In the genomic region with DNA sequence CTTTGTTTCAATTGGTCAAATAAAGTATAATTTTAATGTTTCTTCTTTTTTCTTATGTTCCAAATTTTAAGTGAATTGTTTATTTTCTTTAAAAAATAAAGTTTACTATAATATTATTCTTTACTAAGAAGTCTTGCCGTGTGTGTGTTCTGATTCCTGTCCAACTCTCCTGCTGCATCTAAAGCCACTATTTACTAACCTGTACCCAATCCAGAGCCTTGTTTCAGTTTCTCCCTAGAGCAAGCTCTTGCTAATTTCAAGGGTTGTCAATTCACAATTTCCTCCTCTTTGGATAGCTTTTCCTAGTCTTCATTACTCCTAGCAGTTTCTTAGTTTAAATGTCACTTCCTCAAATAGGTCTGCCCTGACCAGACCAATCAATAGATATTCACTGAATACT, we compare ENCODE assay signal across 25 cellular contexts.
A peak's percentile ranks its signal among the peaks of the same experiment; 100 is the strongest.
DNase-seq lines count a peak whose midpoint lies in the region; ATAC-seq, FAIRE-seq and TF ChIP-seq lines count a peak whose summit lies in the region.
"Had no signal": no experiment of that assay in that cellular context is flagged by ENCODE, and none has a peak within 500 bp of the region (broad histone marks: within the 10 kb centered on the region; RNA-seq: fewer than 3 reads in every experiment).

No MANE protein-coding gene starts in this region.

- DNase-seq in IMR-90 (peak; percentile 20), fibroblast of peridontal ligament (ENCODE audit: extremely low read depth) (peak; percentile 40), sigmoid colon (no peak), A673 (ENCODE audit: low spot score) (no peak), GM13977 (ENCODE audit: low spot score) (no peak)
- DNase-seq: C1 segment of cervical spinal cord; CD4-positive, alpha-beta memory T cell; COR-L47; DMS79 treated with DMSO at 0.1 percent for 48 hours; H9; NCI-H1092; NCI-H1436; NCI-H187; NCI-H2107; NCI-H446 treated with DMSO at 0.1 percent for 48 hours; NCI-H526 treated with DMSO at 0.1 percent for 48 hours; Peyer's patch; SHP77 treated with DMSO at 0.1 percent for 48 hours; T-helper 1 cell had no signal

- ATAC-seq in IMR-90 (ENCODE audit: low read depth) (no peak), HG03565 (IDR thresholded peaks at IDR 0.05; ENCODE audit: unreplicated experiment) (no peak), GM18520 (IDR thresholded peaks at IDR 0.05; ENCODE audit: unreplicated experiment) (no peak)
- ATAC-seq: A549, GM23338 had no signal

- H3K9me3 ChIP-seq in IMR-90 (ENCODE audit: control insufficient read depth, insufficient read depth, low read length) = no peaks in the 10 kb centered on the region
- no peaks in the 10 kb centered on the region for H3K9me3 ChIP-seq in sigmoid colon
- H3K9me3 ChIP-seq in A673 (ENCODE audit: low read depth, low read length, poor library complexity, severe bottlenecking) = no peaks in the 10 kb centered on the region
- H3K9me3 ChIP-seq: A549, Peyer's patch had no signal

- H3K9ac ChIP-seq in IMR-90 (ENCODE audit: low read depth, low read length) = no peak overlapping the region

- H2BK20ac ChIP-seq in IMR-90 (ENCODE audit: low read depth, low read length) = no peak overlapping the region

- H3K36me3 ChIP-seq in IMR-90 (ENCODE audit: control insufficient read depth, insufficient read depth, low read length) (no peaks in the 10 kb centered on the region), sigmoid colon (no peaks in the 10 kb centered on the region), A673 (ENCODE audit: insufficient read depth, low read length, poor library complexity, severe bottlenecking) (no peaks in the 10 kb centered on the region)
- H3K36me3 ChIP-seq: Peyer's patch had no signal

- no peak overlapping the region for H2AK5ac ChIP-seq in IMR-90 (ENCODE audit: low read depth, low read length)

- H2AFZ ChIP-seq in IMR-90 (replicated peaks; ENCODE audit: low read length, poor library complexity) = no peak overlapping the region
- H2AFZ ChIP-seq: GM23338 had no signal

- 0 out of 2 replicates have a peak, but pooled peaks cover 3% of the 10 kb centered on the region for H3K9me1 ChIP-seq in IMR-90 (ENCODE audit: insufficient read depth, low read length)

- CTCF ChIA-PET in IMR-90 (lab: Yijun Ruan, JAX) (no interaction called here), A673 (lab: Charles Lee) (no interaction called here)

- peak overlapping the region; percentile 24; the same call in 1 of the 2 replicates for H4K91ac ChIP-seq in IMR-90 (ENCODE audit: insufficient read depth, low read depth, low read length)

- dilution Hi-C loops in IMR-90 (cut with HindIII; ENCODE audit: low sequenced_read_pairs, unreplicated experiment) = no loop called here

- BruUV-seq in IMR-90 (replicated peaks; lab: Mats Ljungman, UMichigan) (no TSS peak), A673 (replicated peaks; lab: Mats Ljungman, UMichigan) (no TSS peak)

- H3K4me3 ChIP-seq in IMR-90 (ENCODE audit: insufficient read depth, low read depth, low read length) (no peak overlapping the region), sigmoid colon (no peak overlapping the region), A673 (ENCODE audit: low read depth, low read length, poor library complexity, severe bottlenecking) (no peak overlapping the region)
- H3K4me3 ChIP-seq: A549, GM23338, Peyer's patch had no signal

- H4K5ac ChIP-seq in IMR-90 (ENCODE audit: low read depth, low read length) = no peak overlapping the region

- H3K79me1 ChIP-seq in IMR-90 (ENCODE audit: low read depth in 1 of 2, low read length in 2 of 2) = no peaks in the 10 kb centered on the region

- FAIRE-seq in G401.6 (lab: Jason Lieb, UNC) = peak; percentile 70
- FAIRE-seq: A549, GM12892 had no signal

- POLR2A ChIA-PET in IMR-90 (lab: Charles Lee; ENCODE audit: unreplicated experiment) = no interaction called here
- POLR2A ChIA-PET in A673 (lab: Charles Lee; ENCODE audit: low non-redundant PET) = no interaction called here

- peak overlapping the region; percentile 53; the same call in 1 of the 2 replicates for H3K14ac ChIP-seq in IMR-90 (replicated peaks; ENCODE audit: low read depth, low read length)

- peaks cover 9% of the 10 kb centered on the region for H3K4me1 ChIP-seq in IMR-90 (ENCODE audit: control insufficient read depth, insufficient read depth, low read length)
- H3K4me1 ChIP-seq in sigmoid colon = peaks cover 0 to 22% (median 12%) of the 10 kb centered on the region in 4 donors
- no peaks in the 10 kb centered on the region for H3K4me1 ChIP-seq in A673 (ENCODE audit: insufficient read depth, low read length, poor library complexity, severe bottlenecking)
- H3K4me1 ChIP-seq: Peyer's patch had no signal

- no peak for TF ChIP-seq CTCF in IMR-90 (conservative IDR thresholded peaks at IDR 0.05; ENCODE audit: low read depth, low read length)
- TF ChIP-seq CTCF in sigmoid colon (IDR thresholded peaks at IDR 0.05) = no peak
- TF ChIP-seq CTCF in A673 (conservative IDR thresholded peaks at IDR 0.05; ENCODE audit: low read depth, low read length) = no peak
- TF ChIP-seq CTCF in GM13977 (IDR thresholded peaks at IDR 0.05; ENCODE audit: extremely low read depth, insufficient read depth, missing control alignments) = no peak

- H4K8ac ChIP-seq in IMR-90 (ENCODE audit: low read depth in 2 of 2, low read length in 2 of 2) = peak overlapping the region; percentile 36 to 85; a peak in 3 of 4 replicates

- TF ChIP-seq EP300 in sigmoid colon (IDR thresholded peaks at IDR 0.05) = no peak

- no peak overlapping the region for H2AK9ac ChIP-seq in IMR-90 (replicated peaks; ENCODE audit: low read depth, low read length, poor library complexity)

- in situ Hi-C loops in IMR-90 (cut with MboI; ENCODE audit: low sequenced_read_pairs) = no loop called here
- in situ Hi-C loops in GM13977 (cut with MboI; ENCODE audit: low pct_unique_long_range_greater_than_20kb, low sequenced_read_pairs, unreplicated experiment) = no loop called here

- H3K27me3 ChIP-seq in IMR-90 (ENCODE audit: control insufficient read depth, insufficient read depth, low read length) (no peaks in the 10 kb centered on the region), sigmoid colon (no peaks in the 10 kb centered on the region), A673 (replicated peaks; ENCODE audit: insufficient read depth, low read depth, low read length, poor library complexity) (no peaks in the 10 kb centered on the region)
- H3K27me3 ChIP-seq: Peyer's patch had no signal

- no peak overlapping the region for H2BK5ac ChIP-seq in IMR-90 (ENCODE audit: low read depth, low read length, poor library complexity, severe bottlenecking)

- H3K56ac ChIP-seq in IMR-90 (ENCODE audit: extremely low read depth, insufficient read depth, low read length) = no peak overlapping the region

- TF ChIP-seq POLR2A in IMR-90 (IDR thresholded peaks at IDR 0.05; ENCODE audit: low read depth, low read length) (no peak), sigmoid colon (IDR thresholded peaks at IDR 0.05) (no peak)

- H3K27ac ChIP-seq in IMR-90 (ENCODE audit: insufficient read depth, low read length) (no peak overlapping the region), sigmoid colon (peak overlapping the region in 3 of 4 donors; percentile 1 to 53 (median 33)), A673 (ENCODE audit: low read depth, low read length, poor library complexity, severe bottlenecking) (no peak overlapping the region)
- H3K27ac ChIP-seq: A549, Peyer's patch had no signal

- peak overlapping the region; percentile 75; the same call in 1 of the 3 replicates for H2BK15ac ChIP-seq in IMR-90 (ENCODE audit: low read depth, low read length)

- H3K18ac ChIP-seq in IMR-90 (ENCODE audit: low read depth, low read length) = no peak overlapping the region

- intact Hi-C loops in IMR-90 (cut with micrococcal nuclease) (no loop called here), sigmoid colon (cut with DNase I) (no loop called here), A673 (cut with micrococcal nuclease; ENCODE audit: unreplicated experiment) (no loop called here)

- no peak overlapping the region for H3K4me2 ChIP-seq in IMR-90 (ENCODE audit: low read depth, low read length)
- H3K4me2 ChIP-seq: A549, GM23338 had no signal

- no peaks in the 10 kb centered on the region for H4K20me1 ChIP-seq in IMR-90 (ENCODE audit: insufficient read depth, low read length)

- no peak overlapping the region for H3K23ac ChIP-seq in IMR-90 (ENCODE audit: low read depth, low read length)

- no peak for TF ChIP-seq RAD21 in IMR-90 (IDR thresholded peaks at IDR 0.05; ENCODE audit: low read length)

- H3K4ac ChIP-seq in IMR-90 (ENCODE audit: low read depth, low read length) = no peak overlapping the region

- 60% methylated on average over 1 of the region's 1 CpG; no CpG with 5 or more reads in 1 of the 2 experiments for WGBS in IMR-90 (ENCODE audit: extremely low coverage in 2 of 2, insufficient read length in 1 of 2), 2 experiments
- whole genome bisulfite sequencing in sigmoid colon, 2 donors = 33 to 58% methylated on average over 1 of the region's 1 CpG

- H2BK120ac ChIP-seq in IMR-90 (ENCODE audit: low read depth, low read length) = no peak overlapping the region; the same call in 1 of the 2 replicates

TF ChIP-seq in IMR-90, 13 proteins besides CTCF, POLR2A, EP300 and RAD21:
- TF ChIP-seq, protein P1, sequence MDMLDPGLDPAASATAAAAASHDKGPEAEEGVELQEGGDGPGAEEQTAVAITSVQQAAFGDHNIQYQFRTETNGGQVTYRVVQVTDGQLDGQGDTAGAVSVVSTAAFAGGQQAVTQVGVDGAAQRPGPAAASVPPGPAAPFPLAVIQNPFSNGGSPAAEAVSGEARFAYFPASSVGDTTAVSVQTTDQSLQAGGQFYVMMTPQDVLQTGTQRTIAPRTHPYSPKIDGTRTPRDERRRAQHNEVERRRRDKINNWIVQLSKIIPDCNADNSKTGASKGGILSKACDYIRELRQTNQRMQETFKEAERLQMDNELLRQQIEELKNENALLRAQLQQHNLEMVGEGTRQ (IDR thresholded peaks at IDR 0.05; ENCODE audit: low read depth, low read length) = no peak
- TF ChIP-seq SMC3 (IDR thresholded peaks at IDR 0.05; ENCODE audit: low read depth, low read length) = no peak
- TF ChIP-seq CHD1 (IDR thresholded peaks at IDR 0.05; ENCODE audit: low read depth, low read length) = no peak
- no peak for TF ChIP-seq ELK1 (IDR thresholded peaks at IDR 0.05; ENCODE audit: borderline replicate concordance, low read depth, low read length)
- TF ChIP-seq MAFK (IDR thresholded peaks at IDR 0.05; ENCODE audit: low read depth, low read length) = no peak
- no peak for TF ChIP-seq RCOR1 (IDR thresholded peaks at IDR 0.05; ENCODE audit: insufficient replicate concordance, low read length)
- no peak for TF ChIP-seq BHLHE40 (IDR thresholded peaks at IDR 0.05; ENCODE audit: low read depth, low read length)

Comparison
In these comparisons a context has a peak if more than half of its experiments do, and no peak if none do; other contexts are left out.
1. DNase-seq: peak in IMR-90 (single experiment) and fibroblast of peridontal ligament (single experiment); none in sigmoid colon (single experiment), A673 (single experiment) and GM13977 (single experiment).
2. H3K27ac ChIP-seq: peak in sigmoid colon (3 of 4); none in IMR-90 (single experiment) and A673 (single experiment).